Comparison of ENCODE assay signal across 1 cellular context in genomic region chr16:57479043-57479421, GRCh38.
TF ChIP-seq lines count a peak whose summit lies in the region.

No MANE protein-coding gene starts in this region.

TF ChIP-seq in GM23338, 12 proteins besides CTCF, POLR2A, EP300 and RAD21 (continued from another document):
- TF ChIP-seq, protein P1, sequence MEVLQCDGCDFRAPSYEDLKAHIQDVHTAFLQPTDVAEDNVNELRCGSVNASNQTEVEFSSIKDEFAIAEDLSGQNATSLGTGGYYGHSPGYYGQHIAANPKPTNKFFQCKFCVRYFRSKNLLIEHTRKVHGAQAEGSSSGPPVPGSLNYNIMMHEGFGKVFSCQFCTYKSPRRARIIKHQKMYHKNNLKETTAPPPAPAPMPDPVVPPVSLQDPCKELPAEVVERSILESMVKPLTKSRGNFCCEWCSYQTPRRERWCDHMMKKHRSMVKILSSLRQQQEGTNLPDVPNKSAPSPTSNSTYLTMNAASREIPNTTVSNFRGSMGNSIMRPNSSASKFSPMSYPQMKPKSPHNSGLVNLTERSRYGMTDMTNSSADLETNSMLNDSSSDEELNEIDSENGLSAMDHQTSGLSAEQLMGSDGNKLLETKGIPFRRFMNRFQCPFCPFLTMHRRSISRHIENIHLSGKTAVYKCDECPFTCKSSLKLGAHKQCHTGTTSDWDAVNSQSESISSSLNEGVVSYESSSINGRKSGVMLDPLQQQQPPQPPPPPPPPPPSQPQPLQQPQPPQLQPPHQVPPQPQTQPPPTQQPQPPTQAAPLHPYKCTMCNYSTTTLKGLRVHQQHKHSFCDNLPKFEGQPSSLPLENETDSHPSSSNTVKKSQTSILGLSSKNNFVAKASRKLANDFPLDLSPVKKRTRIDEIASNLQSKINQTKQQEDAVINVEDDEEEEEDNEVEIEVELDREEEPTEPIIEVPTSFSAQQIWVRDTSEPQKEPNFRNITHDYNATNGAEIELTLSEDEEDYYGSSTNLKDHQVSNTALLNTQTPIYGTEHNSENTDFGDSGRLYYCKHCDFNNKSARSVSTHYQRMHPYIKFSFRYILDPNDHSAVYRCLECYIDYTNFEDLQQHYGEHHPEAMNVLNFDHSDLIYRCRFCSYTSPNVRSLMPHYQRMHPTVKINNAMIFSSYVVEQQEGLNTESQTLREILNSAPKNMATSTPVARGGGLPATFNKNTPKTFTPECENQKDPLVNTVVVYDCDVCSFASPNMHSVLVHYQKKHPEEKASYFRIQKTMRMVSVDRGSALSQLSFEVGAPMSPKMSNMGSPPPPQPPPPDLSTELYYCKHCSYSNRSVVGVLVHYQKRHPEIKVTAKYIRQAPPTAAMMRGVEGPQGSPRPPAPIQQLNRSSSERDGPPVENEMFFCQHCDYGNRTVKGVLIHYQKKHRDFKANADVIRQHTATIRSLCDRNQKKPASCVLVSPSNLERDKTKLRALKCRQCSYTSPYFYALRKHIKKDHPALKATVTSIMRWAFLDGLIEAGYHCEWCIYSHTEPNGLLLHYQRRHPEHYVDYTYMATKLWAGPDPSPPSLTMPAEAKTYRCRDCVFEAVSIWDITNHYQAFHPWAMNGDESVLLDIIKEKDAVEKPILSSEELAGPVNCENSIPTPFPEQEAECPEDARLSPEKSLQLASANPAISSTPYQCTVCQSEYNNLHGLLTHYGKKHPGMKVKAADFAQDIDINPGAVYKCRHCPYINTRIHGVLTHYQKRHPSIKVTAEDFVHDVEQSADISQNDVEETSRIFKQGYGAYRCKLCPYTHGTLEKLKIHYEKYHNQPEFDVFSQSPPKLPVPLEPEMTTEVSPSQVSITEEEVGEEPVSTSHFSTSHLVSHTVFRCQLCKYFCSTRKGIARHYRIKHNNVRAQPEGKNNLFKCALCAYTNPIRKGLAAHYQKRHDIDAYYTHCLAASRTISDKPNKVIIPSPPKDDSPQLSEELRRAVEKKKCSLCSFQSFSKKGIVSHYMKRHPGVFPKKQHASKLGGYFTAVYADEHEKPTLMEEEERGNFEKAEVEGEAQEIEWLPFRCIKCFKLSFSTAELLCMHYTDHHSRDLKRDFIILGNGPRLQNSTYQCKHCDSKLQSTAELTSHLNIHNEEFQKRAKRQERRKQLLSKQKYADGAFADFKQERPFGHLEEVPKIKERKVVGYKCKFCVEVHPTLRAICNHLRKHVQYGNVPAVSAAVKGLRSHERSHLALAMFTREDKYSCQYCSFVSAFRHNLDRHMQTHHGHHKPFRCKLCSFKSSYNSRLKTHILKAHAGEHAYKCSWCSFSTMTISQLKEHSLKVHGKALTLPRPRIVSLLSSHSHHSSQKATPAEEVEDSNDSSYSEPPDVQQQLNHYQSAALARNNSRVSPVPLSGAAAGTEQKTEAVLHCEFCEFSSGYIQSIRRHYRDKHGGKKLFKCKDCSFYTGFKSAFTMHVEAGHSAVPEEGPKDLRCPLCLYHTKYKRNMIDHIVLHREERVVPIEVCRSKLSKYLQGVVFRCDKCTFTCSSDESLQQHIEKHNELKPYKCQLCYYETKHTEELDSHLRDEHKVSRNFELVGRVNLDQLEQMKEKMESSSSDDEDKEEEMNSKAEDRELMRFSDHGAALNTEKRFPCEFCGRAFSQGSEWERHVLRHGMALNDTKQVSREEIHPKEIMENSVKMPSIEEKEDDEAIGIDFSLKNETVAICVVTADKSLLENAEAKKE (CRISPR knock-in tag; IDR thresholded peaks at IDR 0.05) = no peak
- no peak for TF ChIP-seq POLR2AphosphoS5 (IDR thresholded peaks at IDR 0.05; ENCODE audit: low read depth)
- TF ChIP-seq ETS1 (IDR thresholded peaks at IDR 0.05) = no peak
- TF ChIP-seq ZNF331 (CRISPR knock-in tag; IDR thresholded peaks at IDR 0.05; ENCODE audit: low read depth) = no peak
- TF ChIP-seq REST (IDR thresholded peaks at IDR 0.05; ENCODE audit: unreplicated experiment) = no peak
- TF ChIP-seq EZH2phosphoT487 (IDR thresholded peaks at IDR 0.05; ENCODE audit: unreplicated experiment) = no peak
- TF ChIP-seq JUNB (IDR thresholded peaks at IDR 0.05; ENCODE audit: unreplicated experiment) = no peak
